In the genomic region with DNA sequence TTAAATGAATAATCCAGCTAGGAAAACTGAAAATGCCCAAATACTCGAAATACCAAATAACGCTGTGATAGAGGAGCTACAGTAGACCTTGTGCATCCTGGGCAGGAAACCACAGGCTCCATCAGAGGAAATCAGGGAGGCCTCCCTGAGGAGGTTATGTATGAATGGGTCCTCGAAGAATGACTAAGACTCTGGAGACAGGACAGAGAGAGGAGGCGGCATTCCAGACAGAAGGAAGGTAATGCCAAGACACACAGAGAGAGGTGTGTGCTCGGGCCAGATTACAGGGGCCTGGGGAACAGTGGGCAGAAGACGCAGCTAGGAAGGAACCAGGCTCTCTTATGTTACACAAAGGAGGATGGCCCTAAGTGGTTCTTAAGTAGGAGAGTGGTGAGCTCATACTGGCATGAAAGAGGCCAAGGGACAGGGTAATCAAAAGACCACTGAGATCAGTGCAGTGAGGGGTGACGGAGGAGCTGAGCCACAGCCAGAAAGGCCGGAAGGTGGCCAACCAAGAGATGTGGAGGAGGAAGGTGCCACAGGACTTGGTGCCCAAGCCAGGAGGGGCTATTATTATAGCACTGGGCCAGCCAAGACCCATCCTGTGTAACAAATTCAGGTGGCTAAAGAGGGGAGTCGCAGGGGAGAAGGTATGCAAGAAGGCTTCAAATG, we compare ENCODE assay signal across 15 cellular contexts. TPM values are rescaled to one million over a fixed set of nuclear protein-coding genes. Genes with fewer than 3 reads are reported as not detected.
DNase-seq lines count a peak whose midpoint lies in the region; TF ChIP-seq lines count a peak whose summit lies in the region.
"Had no signal": no experiment of that assay in that cellular context is flagged by ENCODE, and none has a peak within 500 bp of the region (broad histone marks: within the 10 kb centered on the region; RNA-seq: fewer than 3 reads in every experiment).

No MANE protein-coding gene starts in this region.

- peak overlapping the region; percentile 66 for H3K27ac Mint-ChIP-seq in osteocyte (ENCODE audit: unreplicated experiment)
- no peak overlapping the region for H3K27ac Mint-ChIP-seq in activated CD4-positive, alpha-beta memory T cell treated with anti-CD3 and anti-CD28 coated beads for 36 hours
- H3K27ac Mint-ChIP-seq: activated T-helper 2 cell treated with anti-CD3 and anti-CD28 coated beads, Interferon-gamma antibody, Interleukin-2, Interleukin-4, amounts not matched to agents 10 μg/mL and 5 μg/mL and 100 μg/mL, durations not matched to agents 14 hours and 24 hours and 36 hours had no signal

- H3K4me3 Mint-ChIP-seq in osteocyte (ENCODE audit: unreplicated experiment): no peak overlapping the region
- no peak overlapping the region for H3K4me3 Mint-ChIP-seq in activated CD4-positive, alpha-beta memory T cell treated with anti-CD3 and anti-CD28 coated beads for 36 hours

- H3K4me1 ChIP-seq in SJSA1 (replicated peaks) (peaks cover 19% of the 10 kb centered on the region), esophagus squamous epithelium (no peaks in the 10 kb centered on the region)

- H3K36me3 Mint-ChIP-seq in osteocyte (ENCODE audit: unreplicated experiment): peaks cover 16% of the 10 kb centered on the region
- peaks cover 22% of the 10 kb centered on the region for H3K36me3 Mint-ChIP-seq in activated CD4-positive, alpha-beta memory T cell treated with anti-CD3 and anti-CD28 coated beads for 36 hours

- H3K27ac ChIP-seq in SJSA1: 0 out of 2 replicates have a peak overlapping the region, but pooled peaks have one; percentile 1
- H3K27ac ChIP-seq in dorsolateral prefrontal cortex: peak overlapping the region in 37 of 59 donors; percentile 0 to 71 (median 35)
- H3K27ac ChIP-seq in esophagus squamous epithelium: no peak overlapping the region
- H3K27ac ChIP-seq: gastrocnemius medialis, transverse colon had no signal

- no peak for TF ChIP-seq POLR2A in esophagus squamous epithelium (IDR thresholded peaks at IDR 0.05)

- H3K4me3 ChIP-seq in SJSA1 (no peak overlapping the region), dorsolateral prefrontal cortex (no peak overlapping the region), esophagus squamous epithelium (no peak overlapping the region)
- H3K4me3 ChIP-seq: gastrocnemius medialis, skin epidermis, transverse colon had no signal

- no peaks in the 10 kb centered on the region for H3K27me3 Mint-ChIP-seq in osteocyte (ENCODE audit: unreplicated experiment)
- no peaks in the 10 kb centered on the region for H3K27me3 Mint-ChIP-seq in activated CD4-positive, alpha-beta memory T cell treated with anti-CD3 and anti-CD28 coated beads for 36 hours

- H3K9me3 ChIP-seq in SJSA1 (replicated peaks) (no peaks in the 10 kb centered on the region; the same call in 1 of the 2 replicates), esophagus squamous epithelium (peaks cover 0 to 6% (median 0%) of the 10 kb centered on the region in 3 donors)
- H3K9me3 ChIP-seq: gastrocnemius medialis had no signal

- H3K4me1 Mint-ChIP-seq in osteocyte (ENCODE audit: unreplicated experiment): peaks cover 46% of the 10 kb centered on the region
- peaks cover 49% of the 10 kb centered on the region for H3K4me1 Mint-ChIP-seq in activated CD4-positive, alpha-beta memory T cell treated with anti-CD3 and anti-CD28 coated beads for 36 hours (ENCODE audit: low read depth)

- intact Hi-C loops in dorsolateral prefrontal cortex (cut with DNase I) (no loop called here), esophagus squamous epithelium (cut with DNase I) (no loop called here)
- intact Hi-C loops in activated CD4-positive, alpha-beta memory T cell treated with anti-CD3 and anti-CD28 coated beads for 36 hours (cut with micrococcal nuclease): no loop called here

- POLR2A ChIA-PET in activated CD4-positive, alpha-beta memory T cell treated with anti-CD3 and anti-CD28 coated beads for 36 hours (lab: Charles Lee): interaction anchor here (1.1 to 1.2 kb wide), 2 partner anchors 10 to 26 kb away, joined by 3 to 4 read pairs; no protein-coding TSS in a partner anchor

- 84 to 86% methylated on average over 9 of the region's 9 CpGs for WGBS in esophagus squamous epithelium, 2 donors

- H3K9me3 Mint-ChIP-seq in osteocyte (ENCODE audit: unreplicated experiment): no peaks in the 10 kb centered on the region
- peaks cover 23% of the 10 kb centered on the region for H3K9me3 Mint-ChIP-seq in activated CD4-positive, alpha-beta memory T cell treated with anti-CD3 and anti-CD28 coated beads for 36 hours

- H3K36me3 ChIP-seq in SJSA1: peaks cover 25% of the 10 kb centered on the region
- H3K36me3 ChIP-seq in esophagus squamous epithelium: peaks cover 0 to 5% (median 0%) of the 10 kb centered on the region in 3 donors
- H3K36me3 ChIP-seq: gastrocnemius medialis, transverse colon had no signal

- DNase-seq in NCI-H2029 (lab: John Stamatoyannopoulos, UW): peak; percentile 26
- no peak for DNase-seq in NCI-H2029 treated with DMSO at 0.1 percent for 48 hours (lab: John Stamatoyannopoulos, UW)
- DNase-seq in SJSA1 (ENCODE audit: low read depth in 1 of 2, low spot score in 2 of 2): peak; percentile 35 to 53
- DNase-seq in dorsolateral prefrontal cortex: no peak
- no peak for DNase-seq in osteocyte (ENCODE audit: extremely low spot score, unreplicated experiment)
- no peak for DNase-seq in esophagus squamous epithelium (lab: John Stamatoyannopoulos, UW)
- no peak for DNase-seq in NCI-H2196 treated with DMSO at 0.1 percent for 48 hours (lab: John Stamatoyannopoulos, UW; ENCODE audit: unreplicated experiment)
- no peak for DNase-seq in activated CD4-positive, alpha-beta memory T cell treated with anti-CD3 and anti-CD28 coated beads for 36 hours
- DNase-seq: 8988T, cortex of kidney, gastrocnemius medialis, NCI-H526, transverse colon had no signal

- no peak for TF ChIP-seq CTCF in dorsolateral prefrontal cortex (IDR thresholded peaks at IDR 0.05 in 54 of 56, conservative IDR thresholded peaks at IDR 0.05 in 2 of 56; ENCODE audit: low read depth in 1 of 56, partially characterized antibody in 56 of 56)
- TF ChIP-seq CTCF in osteocyte (IDR thresholded peaks at IDR 0.05): no peak
- no peak for TF ChIP-seq CTCF in esophagus squamous epithelium (IDR thresholded peaks at IDR 0.05)

- H3K27me3 ChIP-seq in SJSA1 (replicated peaks) (no peaks in the 10 kb centered on the region), dorsolateral prefrontal cortex (no peaks in the 10 kb centered on the region), esophagus squamous epithelium (no peaks in the 10 kb centered on the region)
- H3K27me3 ChIP-seq: gastrocnemius medialis, transverse colon had no signal

- CTCF ChIA-PET in activated CD4-positive, alpha-beta memory T cell treated with anti-CD3 and anti-CD28 coated beads for 36 hours (lab: Charles Lee): interaction anchor here (0.6 to 3.5 kb wide), 3 partner anchors 10 to 52 kb away, joined by 3 to 21 read pairs (median 4); a partner anchor contains a TSS

RNA-seq across cellular contexts. Expression of a gene that starts 9.9 kb away (rescaled TPM):
- 84.5 and 89.7 TPM in 2 replicates for total RNA-seq in SJSA1 (2014; rRNA removed; shearing (Covaris generic))
- total RNA-seq in dorsolateral prefrontal cortex: 100 to 1,000 TPM in 11 of 120 experiments, 10 to 100 TPM in 109; 56.0 to 109 (median 86.7) TPM
- total RNA-seq in osteocyte: 42.2 and 43.6 TPM in 2 replicates
- 10 to 100 TPM in 1 of 4 donors, 1 to 10 TPM in 3; 1.3 to 13.5 (median 5.2) TPM for total RNA-seq in esophagus squamous epithelium
- 10 to 100 TPM in 1 of 2 experiments, 1 to 10 TPM in 1; 9.6 to 11.5 TPM for total RNA-seq in activated CD4-positive, alpha-beta memory T cell treated with anti-CD3 and anti-CD28 coated beads for 36 hours

Comparison
In these comparisons a context has a peak if more than half of its experiments do, and no peak if none do; other contexts are left out.
1. DNase-seq: peak in NCI-H2029 (single experiment) and SJSA1 (2 of 2); none in NCI-H2029 treated with DMSO at 0.1 percent for 48 hours (single experiment), dorsolateral prefrontal cortex (0 of 10), osteocyte (single experiment), esophagus squamous epithelium (single experiment), NCI-H2196 treated with DMSO at 0.1 percent for 48 hours (single experiment) and activated CD4-positive, alpha-beta memory T cell treated with anti-CD3 and anti-CD28 coated beads for 36 hours (single experiment).
2. H3K27ac ChIP-seq: peak in SJSA1 (single experiment) and dorsolateral prefrontal cortex (37 of 59); none in esophagus squamous epithelium (0 of 4).